Comparison of ENCODE assay signal across 19 cellular contexts in genomic region chr4:7041246-7041645, GRCh38. TPM values are rescaled to one million over a fixed set of nuclear protein-coding genes. Genes with fewer than 3 reads are reported as not detected.
DNase-seq lines count a peak whose midpoint lies in the region; ATAC-seq and TF ChIP-seq lines count a peak whose summit lies in the region.
"Had no signal": no experiment of that assay in that cellular context is flagged by ENCODE, and none has a peak within 500 bp of the region (broad histone marks: within the 10 kb centered on the region; RNA-seq: fewer than 3 reads in every experiment).

No MANE protein-coding gene starts in this region.

- H3K9me3 Mint-ChIP-seq in CD14-positive monocyte (peaks cover 0 to 3% (median 0%) of the 10 kb centered on the region in 7 donors), IgD-negative memory B cell (no peaks in the 10 kb centered on the region), nephron progenitor cell (no peaks in the 10 kb centered on the region)
- no peaks in the 10 kb centered on the region for H3K9me3 Mint-ChIP-seq in dendritic cell treated with granulocyte-macrophage colony-stimulating factor and Interleukin-4, amounts not matched to agents 40 ng/mL and 50 ng/mL, for 4 days
- no peaks in the 10 kb centered on the region for H3K9me3 Mint-ChIP-seq in activated naive CD8-positive, alpha-beta T cell treated with anti-CD3 and anti-CD28 coated beads, Interleukin-2, amount 50 U/mL, for 24 hours
- H3K9me3 Mint-ChIP-seq: T-helper 2 cell treated with Interferon-gamma antibody and Interleukin-4, amounts not matched to agents 5 μg/mL and 100 μg/mL, for 36 hours had no signal

- H3K27me3 Mint-ChIP-seq in CD14-positive monocyte (ENCODE audit: low read depth in 3 of 3), result peaks cover 0 to 9% (median 3%) of the 10 kb centered on the region in 3 donors
- no peaks in the 10 kb centered on the region for H3K27me3 Mint-ChIP-seq in IgD-negative memory B cell
- no peaks in the 10 kb centered on the region for H3K27me3 Mint-ChIP-seq in dendritic cell treated with granulocyte-macrophage colony-stimulating factor and Interleukin-4, amounts not matched to agents 40 ng/mL and 50 ng/mL, for 4 days
- peaks cover 23% of the 10 kb centered on the region for H3K27me3 Mint-ChIP-seq in nephron progenitor cell (ENCODE audit: low read depth, poor library complexity)
- peaks cover 4% of the 10 kb centered on the region for H3K27me3 Mint-ChIP-seq in activated naive CD8-positive, alpha-beta T cell treated with anti-CD3 and anti-CD28 coated beads, Interleukin-2, amount 50 U/mL, for 24 hours

- H3K36me3 Mint-ChIP-seq in CD14-positive monocyte, result peaks cover 9 to 17% of the 10 kb centered on the region in 2 donors
- no peaks in the 10 kb centered on the region for H3K36me3 Mint-ChIP-seq in IgD-negative memory B cell
- peaks cover 22% of the 10 kb centered on the region for H3K36me3 Mint-ChIP-seq in dendritic cell treated with granulocyte-macrophage colony-stimulating factor and Interleukin-4, amounts not matched to agents 40 ng/mL and 50 ng/mL, for 4 days (ENCODE audit: low read depth)
- no peaks in the 10 kb centered on the region for H3K36me3 Mint-ChIP-seq in nephron progenitor cell (ENCODE audit: low read depth)
- H3K36me3 Mint-ChIP-seq in activated naive CD8-positive, alpha-beta T cell treated with anti-CD3 and anti-CD28 coated beads, Interleukin-2, amount 50 U/mL, for 24 hours (ENCODE audit: low read depth), result no peaks in the 10 kb centered on the region

- ATAC-seq in activated naive CD8-positive, alpha-beta T cell treated with anti-CD3 and anti-CD28 coated beads, Interleukin-2, amount 50 U/mL, for 24 hours, result no peak
- ATAC-seq: activated CD4-positive, CD25-positive, alpha-beta regulatory T cell treated with anti-CD3 and anti-CD28 coated beads, Interleukin-2, amount 50 U/mL, for 24 hours; HCT116; left colon; mucosa of descending colon had no signal

- no peak for TF ChIP-seq CTCF in CD14-positive monocyte (IDR thresholded peaks at IDR 0.05)
- no peak for TF ChIP-seq CTCF in nephron progenitor cell (IDR thresholded peaks at IDR 0.05)

- intact Hi-C loops in CD14-positive monocyte (cut with micrococcal nuclease), result loop anchor here (5.0 to 10.0 kb wide), 3 partner anchors 54 to 326 kb away; partner anchors contain the start of gene BLOC1S4 (in 1 of the 2)
- intact Hi-C loops in dendritic cell treated with granulocyte-macrophage colony-stimulating factor and Interleukin-4, amounts not matched to agents 40 ng/mL and 50 ng/mL, for 4 days (cut with micrococcal nuclease), result no loop called here

- no peak for DNase-seq in CD14-positive monocyte (ENCODE audit: low spot score)
- no peak for DNase-seq in nephron progenitor cell
- DNase-seq in effector CD4-positive, alpha-beta T cell, result no peak
- DNase-seq in NCI-H2227 (lab: John Stamatoyannopoulos, UW; ENCODE audit: unreplicated experiment), result no peak
- DNase-seq in activated naive CD8-positive, alpha-beta T cell treated with anti-CD3 and anti-CD28 coated beads, Interleukin-2, amount 50 U/mL, for 24 hours, result no peak
- DNase-seq in activated CD4-positive, CD25-positive, alpha-beta regulatory T cell (lab: John Stamatoyannopoulos, UW), result no peak
- DNase-seq: activated naive CD4-positive, alpha-beta T cell; Calu3; colonic mucosa; KG1; NCI-H1930; stimulated activated CD4-positive, alpha-beta T cell treated with anti-CD3 and anti-CD28 coated beads, Interleukin-4, amount 100 ng/mL, for 4 hours had no signal

- H3K27ac Mint-ChIP-seq in CD14-positive monocyte (peak overlapping the region in 5 of 7 donors; percentile 26 to 93 (median 53)), IgD-negative memory B cell (peak overlapping the region in 1 of 3 donors; percentile 89), nephron progenitor cell (no peak overlapping the region)
- peak overlapping the region; percentile 80 for H3K27ac Mint-ChIP-seq in dendritic cell treated with granulocyte-macrophage colony-stimulating factor and Interleukin-4, amounts not matched to agents 40 ng/mL and 50 ng/mL, for 4 days
- no peak overlapping the region for H3K27ac Mint-ChIP-seq in activated naive CD8-positive, alpha-beta T cell treated with anti-CD3 and anti-CD28 coated beads, Interleukin-2, amount 50 U/mL, for 24 hours
- H3K27ac Mint-ChIP-seq: T-helper 2 cell treated with Interferon-gamma antibody and Interleukin-4, amounts not matched to agents 5 μg/mL and 100 μg/mL, for 36 hours had no signal

- H3K4me1 Mint-ChIP-seq in CD14-positive monocyte, result peaks cover 45% of the 10 kb centered on the region
- H3K4me1 Mint-ChIP-seq in IgD-negative memory B cell, result peaks cover 22 to 27% (median 26%) of the 10 kb centered on the region in 3 donors
- H3K4me1 Mint-ChIP-seq in dendritic cell treated with granulocyte-macrophage colony-stimulating factor and Interleukin-4, amounts not matched to agents 40 ng/mL and 50 ng/mL, for 4 days (ENCODE audit: low read depth), result peaks cover 41% of the 10 kb centered on the region
- peaks cover 39% of the 10 kb centered on the region for H3K4me1 Mint-ChIP-seq in nephron progenitor cell
- H3K4me1 Mint-ChIP-seq in activated naive CD8-positive, alpha-beta T cell treated with anti-CD3 and anti-CD28 coated beads, Interleukin-2, amount 50 U/mL, for 24 hours, result peaks cover 28% of the 10 kb centered on the region

- H3K4me3 Mint-ChIP-seq in CD14-positive monocyte (peak overlapping the region; percentile 89 to 97), IgD-negative memory B cell (peak overlapping the region in 3 of 4 donors; percentile 38 to 94 (median 70)), nephron progenitor cell (peak overlapping the region; percentile 92)
- peak overlapping the region; percentile 82 for H3K4me3 Mint-ChIP-seq in dendritic cell treated with granulocyte-macrophage colony-stimulating factor and Interleukin-4, amounts not matched to agents 40 ng/mL and 50 ng/mL, for 4 days
- H3K4me3 Mint-ChIP-seq in activated naive CD8-positive, alpha-beta T cell treated with anti-CD3 and anti-CD28 coated beads, Interleukin-2, amount 50 U/mL, for 24 hours, result no peak overlapping the region

RNA-seq across cellular contexts. Expression of gene TADA2B, which starts 1.9 kb away (rescaled TPM):
- polyA plus RNA-seq in CD14-positive monocyte (1 to 10 TPM; 2.0 to 2.6 TPM), IgD-negative memory B cell (4.7 TPM)

RNA-seq across cellular contexts. Expression of gene GRPEL1, which starts 26.6 kb away (rescaled TPM):
- polyA plus RNA-seq in CD14-positive monocyte (10 to 100 TPM; 45.4 to 49.6 TPM), IgD-negative memory B cell (49.0 TPM)

Comparison
In these comparisons a context has a peak if more than half of its experiments do, and no peak if none do; other contexts are left out.
1. H3K27ac Mint-ChIP-seq: peak in CD14-positive monocyte (5 of 7) and dendritic cell treated with granulocyte-macrophage colony-stimulating factor and Interleukin-4, amounts not matched to agents 40 ng/mL and 50 ng/mL, for 4 days (single experiment); none in nephron progenitor cell (single experiment) and activated naive CD8-positive, alpha-beta T cell treated with anti-CD3 and anti-CD28 coated beads, Interleukin-2, amount 50 U/mL, for 24 hours (single experiment).